26 cellular contexts compared by ENCODE assay signal in the genomic region with DNA sequence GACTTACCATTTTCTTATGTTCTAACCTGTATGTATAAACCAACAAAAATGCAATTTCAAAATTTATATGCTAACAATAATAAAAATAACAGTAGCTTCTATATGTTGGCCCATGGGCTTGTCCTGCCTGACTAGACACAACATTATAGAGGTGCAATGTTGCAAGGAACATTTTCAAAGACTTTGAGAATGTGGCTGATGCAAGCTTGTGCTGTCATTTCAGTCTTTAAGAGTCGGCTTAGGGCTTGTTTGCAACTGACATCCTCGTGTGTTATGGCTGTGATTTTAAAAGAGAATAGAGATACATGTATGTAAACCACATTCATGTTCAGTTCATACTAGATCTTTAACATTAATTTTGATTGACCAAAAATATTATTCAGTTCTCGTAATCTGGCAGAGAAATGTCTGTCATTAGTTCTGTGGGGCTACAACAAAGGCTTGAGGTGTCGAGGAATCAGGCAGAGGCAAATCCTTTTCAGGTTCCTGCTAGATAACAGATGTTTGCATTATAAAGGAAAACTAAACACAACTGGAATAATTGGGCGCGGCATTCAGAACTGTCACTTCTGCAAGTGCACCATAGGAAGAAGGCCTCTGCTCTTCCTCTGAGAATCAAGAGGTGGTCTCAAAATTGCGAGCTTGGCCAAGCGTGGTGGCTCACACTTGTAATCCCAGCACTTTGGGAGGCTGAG. TPM values are rescaled to one million over a fixed set of nuclear protein-coding genes. Genes with fewer than 3 reads are reported as not detected.
DNase-seq lines count a peak whose midpoint lies in the region; ATAC-seq and TF ChIP-seq lines count a peak whose summit lies in the region.
"Had no signal": no experiment of that assay in that cellular context is flagged by ENCODE, and none has a peak within 500 bp of the region (broad histone marks: within the 10 kb centered on the region; RNA-seq: fewer than 3 reads in every experiment).

No MANE protein-coding gene starts in this region.

- no peaks in the 10 kb centered on the region for H4K20me1 ChIP-seq in HCT116 (ENCODE audit: insufficient read depth)
- H4K20me1 ChIP-seq in Karpas-422 (ENCODE audit: insufficient read depth, low read depth, low read length): no peaks in the 10 kb centered on the region

- H3K36me3 ChIP-seq in HCT116 (ENCODE audit: control insufficient read depth in 1 of 2, insufficient read depth in 2 of 2, low read length in 2 of 2): no peaks in the 10 kb centered on the region
- no peaks in the 10 kb centered on the region for H3K36me3 ChIP-seq in mucosa of rectum (ENCODE audit: control insufficient read depth in 2 of 2, insufficient read depth in 2 of 2, low read length in 2 of 2)
- no peaks in the 10 kb centered on the region for H3K36me3 ChIP-seq in Karpas-422 (ENCODE audit: insufficient read depth, low read length)
- H3K36me3 ChIP-seq: gastrocnemius medialis, MG63, neutrophil, upper lobe of left lung had no signal

- BruUV-seq in HCT116 (replicated peaks; lab: Mats Ljungman, UMichigan): no TSS peak

- no peak overlapping the region for H3K9ac ChIP-seq in HCT116 (ENCODE audit: low read length)
- H3K9ac ChIP-seq in mucosa of rectum (ENCODE audit: low read depth in 1 of 2, low read length in 2 of 2): no peak overlapping the region
- no peak overlapping the region for H3K9ac ChIP-seq in Karpas-422 (ENCODE audit: low read length)

- TF ChIP-seq POLR2A in HCT116 (IDR thresholded peaks at IDR 0.05; ENCODE audit: borderline replicate concordance, extremely low read depth, insufficient read depth, insufficient read length): no peak

- ATAC-seq in activated CD8-positive, alpha-beta T cell treated with anti-CD3 and anti-CD28 coated beads for 36 hours: no peak
- ATAC-seq in activated CD8-positive, alpha-beta T cell treated with anti-CD3 and anti-CD28 coated beads, Interleukin-2, amount 10 ng/mL, durations not matched to agents 7 days and 5 days: no peak
- no peak for ATAC-seq in HCT116
- no peak for ATAC-seq in activated naive CD4-positive, alpha-beta T cell treated with anti-CD3 and anti-CD28 coated beads, Interleukin-2, amount 50 U/mL, for 72 hours
- no peak for ATAC-seq in HG02759 (IDR thresholded peaks at IDR 0.05; ENCODE audit: unreplicated experiment)
- ATAC-seq: gastrocnemius medialis; stimulated activated naive B cell treated with anti-CD40 and anti-IgM and Interleukin-4, amounts not matched to agents 10 μg/mL and 1 μg/mL and 100 μg/mL, for 72 hours had no signal

- POLR2A ChIA-PET in activated CD8-positive, alpha-beta T cell treated with anti-CD3 and anti-CD28 coated beads for 36 hours (lab: Charles Lee): no interaction called here
- POLR2A ChIA-PET in activated CD8-positive, alpha-beta T cell treated with anti-CD3 and anti-CD28 coated beads, Interleukin-2, amount 10 ng/mL, durations not matched to agents 7 days and 5 days (lab: Charles Lee): no interaction called here
- POLR2A ChIA-PET in HCT116 (lab: Charles Lee): no interaction called here

- no peak overlapping the region for H3K4me3 ChIP-seq in HCT116 (replicated peaks in 1 of 2; ENCODE audit: low read depth in 1 of 2, low read length in 2 of 2)
- H3K4me3 ChIP-seq in mucosa of rectum (ENCODE audit: low read length in 2 of 2): no peak overlapping the region
- H3K4me3 ChIP-seq in Karpas-422 (ENCODE audit: low read length): no peak overlapping the region
- H3K4me3 ChIP-seq: gastrocnemius medialis, MG63, upper lobe of left lung had no signal

- no peak for DNase-seq in activated CD8-positive, alpha-beta T cell treated with anti-CD3 and anti-CD28 coated beads for 36 hours
- no peak for DNase-seq in activated CD8-positive, alpha-beta T cell treated with anti-CD3 and anti-CD28 coated beads, Interleukin-2, amount 10 ng/mL, durations not matched to agents 7 days and 5 days
- DNase-seq in HCT116 (ENCODE audit: low read depth, low spot score) (no peak), Karpas-422 (no peak), AG08396 (ENCODE audit: low spot score) (no peak)
- DNase-seq in activated naive CD4-positive, alpha-beta T cell treated with anti-CD3 and anti-CD28 coated beads, Interleukin-2, amount 50 U/mL, for 72 hours (ENCODE audit: low spot score in 2 of 2): no peak
- DNase-seq: activated gamma-delta T cell treated with Interleukin-2 at 50 U/mL for 16 hours; DMS79 treated with DMSO at 0.1 percent for 48 hours; gastrocnemius medialis; MG63; NCI-H187; retina; SHP77 treated with DMSO at 0.1 percent for 48 hours; stimulated activated CD4-positive, alpha-beta T cell treated with anti-CD3 and anti-CD28 coated beads, Interleukin-15, amount 100 ng/mL, for 24 hours; stimulated activated naive B cell treated with anti-CD40 and anti-IgM and Interleukin-4, amounts not matched to agents 10 μg/mL and 1 μg/mL and 100 μg/mL, for 72 hours had no signal

- H3K36me3 Mint-ChIP-seq in activated CD8-positive, alpha-beta T cell treated with anti-CD3 and anti-CD28 coated beads for 36 hours (ENCODE audit: low read depth): peaks cover 8% of the 10 kb centered on the region
- peaks cover 18% of the 10 kb centered on the region for H3K36me3 Mint-ChIP-seq in activated CD8-positive, alpha-beta T cell treated with anti-CD3 and anti-CD28 coated beads, Interleukin-2, amount 10 ng/mL, durations not matched to agents 7 days and 5 days (ENCODE audit: low read depth)
- H3K36me3 Mint-ChIP-seq in activated naive CD4-positive, alpha-beta T cell treated with anti-CD3 and anti-CD28 coated beads, Interleukin-2, amount 50 U/mL, for 72 hours: peaks cover 4 to 5% of the 10 kb centered on the region in 2 donors

- RAD21 ChIA-PET in HCT116 (lab: Charles Lee; ENCODE audit: low non-redundant PET in 1 of 2, low total read pairs in 2 of 2, uncharacterized antibody in 2 of 2, unreplicated experiment in 2 of 2): no interaction called here

- peak overlapping the region; percentile 74 for H3K27ac Mint-ChIP-seq in activated CD8-positive, alpha-beta T cell treated with anti-CD3 and anti-CD28 coated beads for 36 hours
- H3K27ac Mint-ChIP-seq in activated CD8-positive, alpha-beta T cell treated with anti-CD3 and anti-CD28 coated beads, Interleukin-2, amount 10 ng/mL, durations not matched to agents 7 days and 5 days: no peak overlapping the region
- H3K27ac Mint-ChIP-seq in activated naive CD4-positive, alpha-beta T cell treated with anti-CD3 and anti-CD28 coated beads, Interleukin-2, amount 50 U/mL, for 72 hours: peak overlapping the region; percentile 36 to 97

- no peaks in the 10 kb centered on the region for H3K9me3 ChIP-seq in HCT116 (ENCODE audit: control insufficient read depth in 1 of 2, insufficient read depth in 1 of 2, low read depth in 1 of 2, low read length in 2 of 2)
- H3K9me3 ChIP-seq in mucosa of rectum (ENCODE audit: control insufficient read depth in 2 of 2, low read length in 2 of 2): no peaks in the 10 kb centered on the region
- H3K9me3 ChIP-seq in Karpas-422 (ENCODE audit: low read length): no peaks in the 10 kb centered on the region
- H3K9me3 ChIP-seq: gastrocnemius medialis, MG63, neutrophil, upper lobe of left lung had no signal

- H3K4me1 ChIP-seq in HCT116 (ENCODE audit: control insufficient read depth in 1 of 2, insufficient read depth in 2 of 2, low read length in 2 of 2) (peaks cover 20 to 26% of the 10 kb centered on the region in 2 experiments), mucosa of rectum (ENCODE audit: control insufficient read depth in 2 of 2, insufficient read depth in 2 of 2, low read length in 2 of 2) (peaks cover 0 to 5% of the 10 kb centered on the region in 2 donors), Karpas-422 (ENCODE audit: low read length) (peaks cover 15% of the 10 kb centered on the region)
- H3K4me1 ChIP-seq: gastrocnemius medialis had no signal

- intact Hi-C loops in activated CD8-positive, alpha-beta T cell treated with anti-CD3 and anti-CD28 coated beads for 36 hours (cut with micrococcal nuclease): loop anchor here (5.0 kb wide), 1 partner anchor 36 kb away; no protein-coding TSS in a partner anchor
- intact Hi-C loops in HCT116 (cut with micrococcal nuclease): loop anchor here (10.0 kb wide), 1 partner anchor 117 kb away; no protein-coding TSS in a partner anchor

- H3K9me3 Mint-ChIP-seq in activated CD8-positive, alpha-beta T cell treated with anti-CD3 and anti-CD28 coated beads for 36 hours: peaks cover 3% of the 10 kb centered on the region
- peaks cover 9% of the 10 kb centered on the region for H3K9me3 Mint-ChIP-seq in activated CD8-positive, alpha-beta T cell treated with anti-CD3 and anti-CD28 coated beads, Interleukin-2, amount 10 ng/mL, durations not matched to agents 7 days and 5 days (ENCODE audit: insufficient read depth)
- H3K9me3 Mint-ChIP-seq in activated naive CD4-positive, alpha-beta T cell treated with anti-CD3 and anti-CD28 coated beads, Interleukin-2, amount 50 U/mL, for 72 hours: no peaks in the 10 kb centered on the region

- no peak overlapping the region for H2AFZ ChIP-seq in HCT116 (ENCODE audit: low read depth, low read length, poor library complexity, severe bottlenecking)
- no peak overlapping the region for H2AFZ ChIP-seq in Karpas-422 (ENCODE audit: low read length)

- H3K4me1 Mint-ChIP-seq in activated CD8-positive, alpha-beta T cell treated with anti-CD3 and anti-CD28 coated beads for 36 hours (ENCODE audit: low read depth): peaks cover 63% of the 10 kb centered on the region
- peaks cover 55% of the 10 kb centered on the region for H3K4me1 Mint-ChIP-seq in activated CD8-positive, alpha-beta T cell treated with anti-CD3 and anti-CD28 coated beads, Interleukin-2, amount 10 ng/mL, durations not matched to agents 7 days and 5 days (ENCODE audit: low read depth)

- TF ChIP-seq CTCF in activated CD8-positive, alpha-beta T cell treated with anti-CD3 and anti-CD28 coated beads for 36 hours (IDR thresholded peaks at IDR 0.05): no peak
- no peak for TF ChIP-seq CTCF in HCT116 (IDR thresholded peaks at IDR 0.05 in 2 of 3, conservative IDR thresholded peaks at IDR 0.05 in 1 of 3; ENCODE audit: borderline replicate concordance in 1 of 3, insufficient read depth in 1 of 3, low read depth in 2 of 3, low read length in 2 of 3)

- no peaks in the 10 kb centered on the region for H3K27me3 Mint-ChIP-seq in activated CD8-positive, alpha-beta T cell treated with anti-CD3 and anti-CD28 coated beads for 36 hours
- H3K27me3 Mint-ChIP-seq in activated CD8-positive, alpha-beta T cell treated with anti-CD3 and anti-CD28 coated beads, Interleukin-2, amount 10 ng/mL, durations not matched to agents 7 days and 5 days (ENCODE audit: low read depth): no peaks in the 10 kb centered on the region

- no peaks in the 10 kb centered on the region for H3K79me2 ChIP-seq in HCT116 (ENCODE audit: insufficient read depth, low read length)
- H3K79me2 ChIP-seq in Karpas-422 (ENCODE audit: low read length): no peaks in the 10 kb centered on the region

- CTCF ChIA-PET in activated CD8-positive, alpha-beta T cell treated with anti-CD3 and anti-CD28 coated beads for 36 hours (lab: Charles Lee): no interaction called here
- CTCF ChIA-PET in activated CD8-positive, alpha-beta T cell treated with anti-CD3 and anti-CD28 coated beads, Interleukin-2, amount 10 ng/mL, durations not matched to agents 7 days and 5 days (lab: Charles Lee): interaction anchor here (0.6 to 1.2 kb wide), 2 partner anchors 41 to 500 kb away, joined by 3 to 5 read pairs; no protein-coding TSS in a partner anchor
- CTCF ChIA-PET in HCT116 (lab: Charles Lee): no interaction called here

- no peaks in the 10 kb centered on the region for H3K27me3 ChIP-seq in HCT116 (ENCODE audit: insufficient read depth, low read length)
- no peaks in the 10 kb centered on the region for H3K27me3 ChIP-seq in mucosa of rectum (ENCODE audit: control insufficient read depth in 2 of 2, insufficient read depth in 2 of 2, low read length in 2 of 2)
- no peaks in the 10 kb centered on the region for H3K27me3 ChIP-seq in Karpas-422 (ENCODE audit: low read length)
- H3K27me3 ChIP-seq: gastrocnemius medialis, MG63, neutrophil, upper lobe of left lung had no signal

- H3K4me3 Mint-ChIP-seq in activated CD8-positive, alpha-beta T cell treated with anti-CD3 and anti-CD28 coated beads for 36 hours: no peak overlapping the region
- no peak overlapping the region for H3K4me3 Mint-ChIP-seq in activated CD8-positive, alpha-beta T cell treated with anti-CD3 and anti-CD28 coated beads, Interleukin-2, amount 10 ng/mL, durations not matched to agents 7 days and 5 days
- H3K4me3 Mint-ChIP-seq: CD14-positive monocyte; stimulated activated naive B cell treated with anti-CD40 and anti-IgM and Interleukin-4, amounts not matched to agents 10 μg/mL and 1 μg/mL and 100 μg/mL, for 72 hours had no signal

- H3K9me2 ChIP-seq in HCT116 (ENCODE audit: insufficient read depth) (no peaks in the 10 kb centered on the region), Karpas-422 (replicated peaks; ENCODE audit: insufficient read depth, low read length) (no peaks in the 10 kb centered on the region)

- H3K4me2 ChIP-seq in HCT116 (ENCODE audit: low read length) (peak overlapping the region; percentile 62), Karpas-422 (ENCODE audit: low read depth, low read length, poor library complexity, severe bottlenecking) (no peak overlapping the region)

- no peak overlapping the region for H3K27ac ChIP-seq in HCT116 (ENCODE audit: low read depth, low read length)
- H3K27ac ChIP-seq in mucosa of rectum (ENCODE audit: low read depth in 2 of 2, low read length in 2 of 2): peak overlapping the region; percentile 11 to 45
- no peak overlapping the region for H3K27ac ChIP-seq in Karpas-422 (ENCODE audit: low read length)
- H3K27ac ChIP-seq: gastrocnemius medialis, neutrophil had no signal

- no peak for TF ChIP-seq RAD21 in HCT116 (IDR thresholded peaks at IDR 0.05; ENCODE audit: low read depth)

RNA-seq across cellular contexts. Expression of gene TMSB4X, which starts 13.1 kb away (rescaled TPM):
- total RNA-seq in activated CD8-positive, alpha-beta T cell treated with anti-CD3 and anti-CD28 coated beads for 36 hours: 1,000 to 10,000 TPM; 5,169 to 5,393 TPM
- 1,000 to 10,000 TPM; 8,800 to 8,961 TPM for total RNA-seq in activated CD8-positive, alpha-beta T cell treated with anti-CD3 and anti-CD28 coated beads, Interleukin-2, amount 10 ng/mL, durations not matched to agents 7 days and 5 days
- total RNA-seq in HCT116 (2021; ENCODE audit: unreplicated experiment): 407 TPM
- 702 and 898 TPM in 2 replicates for polyA plus RNA-seq in HCT116 (2012)
- over 10,000 TPM in 1 of 2 donors, 1,000 to 10,000 TPM in 1; 8,550 to 11,762 TPM for total RNA-seq in activated naive CD4-positive, alpha-beta T cell treated with anti-CD3 and anti-CD28 coated beads, Interleukin-2, amount 50 U/mL, for 72 hours
- 2,363 and 3,856 TPM in 2 replicates for total RNA-seq in Karpas-422 (2014; rRNA removed; shearing (Covaris generic); ENCODE audit: low replicate concordance)

RNA-seq across cellular contexts. Expression of gene FAM9C, which starts 56.4 kb away (rescaled TPM):
- not detected for total RNA-seq in activated CD8-positive, alpha-beta T cell treated with anti-CD3 and anti-CD28 coated beads for 36 hours
- total RNA-seq in activated CD8-positive, alpha-beta T cell treated with anti-CD3 and anti-CD28 coated beads, Interleukin-2, amount 10 ng/mL, durations not matched to agents 7 days and 5 days: not detected
- total RNA-seq in HCT116 (2021; ENCODE audit: unreplicated experiment): not detected
- polyA plus RNA-seq in HCT116 (2012): not detected in 2 replicates
- total RNA-seq in activated naive CD4-positive, alpha-beta T cell treated with anti-CD3 and anti-CD28 coated beads, Interleukin-2, amount 50 U/mL, for 72 hours: under 1 TPM in 1 of 2 donors, not detected in 1; 0.41 TPM
- not detected in 2 replicates for total RNA-seq in Karpas-422 (2014; rRNA removed; shearing (Covaris generic); ENCODE audit: low replicate concordance)
- total RNA-seq: dermis microvascular lymphatic vessel endothelial cell; epithelial cell of proximal tubule; gastrocnemius medialis; H1; mononuclear cell; NCI-H460; T-helper 2 cell treated with Interferon-gamma antibody and Interleukin-4, amounts not matched to agents 100 ng/mL and 5 ng/mL, for 36 hours had no signal
- polyA plus RNA-seq: CD14-positive monocyte, H1 had no signal

Comparison
In these comparisons a context has a peak if more than half of its experiments do, and no peak if none do; other contexts are left out.
1. H3K27ac ChIP-seq: peak in mucosa of rectum (2 of 2); none in HCT116 (single experiment) and Karpas-422 (single experiment).